Comparison of ENCODE assay signal across 8 cellular contexts in the genomic region with DNA sequence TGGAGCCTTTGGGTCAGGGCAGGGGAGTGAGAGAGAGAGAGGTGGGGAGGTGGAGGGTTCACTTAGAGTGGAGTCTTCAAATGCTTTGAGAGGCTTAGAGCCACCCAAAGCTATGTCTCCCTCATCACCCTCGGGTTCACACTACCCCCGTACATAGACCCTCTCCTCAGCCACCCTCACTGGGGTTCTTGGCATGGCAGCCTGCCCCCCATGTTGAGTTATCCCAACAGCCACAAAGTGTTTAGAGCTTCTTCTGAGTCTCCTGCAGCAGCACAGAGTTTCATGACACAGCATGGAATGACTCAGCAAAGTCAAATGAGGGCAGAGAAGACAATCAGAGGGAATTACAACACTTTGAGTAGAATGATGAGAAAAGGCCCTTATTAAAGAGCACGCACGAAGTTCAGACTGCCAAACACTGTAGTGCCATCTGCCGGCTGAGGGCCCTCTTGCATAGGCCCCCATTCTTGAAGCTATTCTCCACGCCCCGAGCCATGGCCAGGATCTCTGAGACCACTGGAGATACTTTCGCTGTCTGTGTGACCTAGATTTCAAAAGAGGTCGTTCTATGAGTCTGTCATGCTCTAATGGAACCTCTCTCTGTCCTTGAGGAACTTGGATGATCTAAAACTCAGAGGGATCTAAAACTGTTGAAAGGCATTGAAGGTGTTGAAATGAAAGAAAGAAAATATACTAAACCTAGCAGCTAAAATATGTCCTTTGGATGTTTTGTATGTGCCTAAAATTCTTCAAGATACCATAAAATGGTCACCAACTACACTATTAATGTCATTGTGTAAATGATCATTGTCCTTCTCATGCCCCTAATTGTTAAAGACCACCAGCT.
DNase-seq lines count a peak whose midpoint lies in the region; ATAC-seq, FAIRE-seq and TF ChIP-seq lines count a peak whose summit lies in the region.

No MANE protein-coding gene starts in this region.

- WGBS in pancreas, 2 donors: 64 to 65% methylated on average over 9 of the region's 9 CpGs

- H3K36me3 Mint-ChIP-seq in CD8-positive, alpha-beta T cell: no peaks in the 10 kb centered on the region

- peak; percentile 58 for ATAC-seq in CD8-positive, alpha-beta T cell
- ATAC-seq in GM21423 (IDR thresholded peaks at IDR 0.05; ENCODE audit: unreplicated experiment) (peak; percentile 75), pancreas (peak; percentile 58 to 93 (median 90)), upper lobe of right lung (peak; percentile 93)

- H3K36me3 ChIP-seq in CD8-positive, alpha-beta T cell (ENCODE audit: insufficient read depth, low read length): no peaks in the 10 kb centered on the region
- H3K36me3 ChIP-seq in KMS-11 (ENCODE audit: insufficient read depth) (no peaks in the 10 kb centered on the region), pancreas (no peaks in the 10 kb centered on the region), upper lobe of right lung (no peaks in the 10 kb centered on the region)

- POLR2A ChIA-PET in CD8-positive, alpha-beta T cell (lab: Charles Lee): no interaction called here

- H3K9me3 ChIP-seq in CD8-positive, alpha-beta T cell (ENCODE audit: low read length): no peaks in the 10 kb centered on the region
- H3K9me3 ChIP-seq in pancreas (no peaks in the 10 kb centered on the region), upper lobe of right lung (no peaks in the 10 kb centered on the region)

- no peaks in the 10 kb centered on the region for H3K79me2 ChIP-seq in KMS-11 (ENCODE audit: insufficient read depth, low read depth)

- H3K27me3 ChIP-seq in CD8-positive, alpha-beta T cell (ENCODE audit: insufficient read depth, low read length): no peaks in the 10 kb centered on the region
- no peaks in the 10 kb centered on the region for H3K27me3 ChIP-seq in KMS-11 (ENCODE audit: insufficient read depth, low read depth)
- no peaks in the 10 kb centered on the region for H3K27me3 ChIP-seq in pancreas
- H3K27me3 ChIP-seq in upper lobe of right lung: no peaks in the 10 kb centered on the region

- H3K9ac ChIP-seq in KMS-11: no peak overlapping the region

- peaks cover 3% of the 10 kb centered on the region for H3K4me1 Mint-ChIP-seq in CD8-positive, alpha-beta T cell (ENCODE audit: low read depth)

- intact Hi-C loops in CD8-positive, alpha-beta T cell (cut with DNase I, micrococcal nuclease): loop anchor here (1.0 to 10.0 kb wide), 5 partner anchors 135 to 893 kb away; no protein-coding TSS in a partner anchor
- intact Hi-C loops in pancreas (cut with DNase I): loop anchor here in 1 of 3 donors (10.0 kb wide), 1 partner anchor 635 kb away; no protein-coding TSS in a partner anchor
- intact Hi-C loops in upper lobe of right lung (cut with DNase I): no loop called here

- no peaks in the 10 kb centered on the region for H3K4me1 ChIP-seq in CD8-positive, alpha-beta T cell (ENCODE audit: insufficient read depth, low read length)
- peaks cover 3% of the 10 kb centered on the region for H3K4me1 ChIP-seq in KMS-11 (ENCODE audit: low read depth, poor library complexity, severe bottlenecking)
- no peaks in the 10 kb centered on the region for H3K4me1 ChIP-seq in pancreas
- H3K4me1 ChIP-seq in upper lobe of right lung: peaks cover 23% of the 10 kb centered on the region

- peak; percentile 52 for TF ChIP-seq CTCF in CD8-positive, alpha-beta T cell (IDR thresholded peaks at IDR 0.05)
- TF ChIP-seq CTCF in KMS-11 (conservative IDR thresholded peaks at IDR 0.05; ENCODE audit: low read depth, low read length) (peak; percentile 70), pancreas (IDR thresholded peaks at IDR 0.05) (peak; percentile 24 to 55 (median 36)), upper lobe of right lung (IDR thresholded peaks at IDR 0.05) (peak; percentile 83)

- CTCF ChIA-PET in CD8-positive, alpha-beta T cell (lab: Charles Lee): interaction anchor here (0.6 to 2.4 kb wide), 17 partner anchors 10 to 894 kb away, joined by 3 to 35 read pairs (median 3); no protein-coding TSS in a partner anchor

- no peaks in the 10 kb centered on the region for H3K27me3 Mint-ChIP-seq in CD8-positive, alpha-beta T cell (ENCODE audit: low read depth)

- no peak overlapping the region for H3K27ac ChIP-seq in CD8-positive, alpha-beta T cell (ENCODE audit: low read depth, low read length)
- H3K27ac ChIP-seq in KMS-11 (no peak overlapping the region), pancreas (no peak overlapping the region), upper lobe of right lung (no peak overlapping the region)

- no peak overlapping the region for H3K27ac Mint-ChIP-seq in CD8-positive, alpha-beta T cell

- no peak overlapping the region; the same call in 1 of the 2 replicates for H3K4me2 ChIP-seq in KMS-11

- H4K20me1 ChIP-seq in KMS-11 (ENCODE audit: insufficient read depth): no peaks in the 10 kb centered on the region

- no peak overlapping the region for H3K4me3 Mint-ChIP-seq in CD8-positive, alpha-beta T cell

- DNase-seq in CD8-positive, alpha-beta T cell: peak; percentile 18 to 66 (median 49)
- peak; percentile 60 for DNase-seq in RPMI8226
- peak; percentile 76 for DNase-seq in activated effector memory CD4-positive, alpha-beta T cell treated with anti-CD3 and anti-CD28 coated beads, Interleukin-2, amount 50 U/mL, for 16 hours
- peak; percentile 55 for DNase-seq in germinal center (ENCODE audit: low spot score)
- peak in 5 of 6 donors; percentile 26 to 61 (median 46) for DNase-seq in pancreas
- DNase-seq in upper lobe of right lung: peak; percentile 81

- no peak for FAIRE-seq in pancreas (lab: Jason Lieb, UNC)

- H2AFZ ChIP-seq in KMS-11 (ENCODE audit: low read depth): peak overlapping the region; percentile 57; the same call in 1 of the 2 replicates

- no peak overlapping the region for H3K4me3 ChIP-seq in CD8-positive, alpha-beta T cell (ENCODE audit: low read depth, low read length)
- no peak overlapping the region for H3K4me3 ChIP-seq in KMS-11 (IDR thresholded peaks at IDR 0.05; ENCODE audit: insufficient read depth, low read depth, low read length)
- H3K4me3 ChIP-seq in pancreas: no peak overlapping the region
- H3K4me3 ChIP-seq in upper lobe of right lung: no peak overlapping the region

- H3K9me3 Mint-ChIP-seq in CD8-positive, alpha-beta T cell: no peaks in the 10 kb centered on the region
